28 cellular contexts compared by ENCODE assay signal in the genomic region with DNA sequence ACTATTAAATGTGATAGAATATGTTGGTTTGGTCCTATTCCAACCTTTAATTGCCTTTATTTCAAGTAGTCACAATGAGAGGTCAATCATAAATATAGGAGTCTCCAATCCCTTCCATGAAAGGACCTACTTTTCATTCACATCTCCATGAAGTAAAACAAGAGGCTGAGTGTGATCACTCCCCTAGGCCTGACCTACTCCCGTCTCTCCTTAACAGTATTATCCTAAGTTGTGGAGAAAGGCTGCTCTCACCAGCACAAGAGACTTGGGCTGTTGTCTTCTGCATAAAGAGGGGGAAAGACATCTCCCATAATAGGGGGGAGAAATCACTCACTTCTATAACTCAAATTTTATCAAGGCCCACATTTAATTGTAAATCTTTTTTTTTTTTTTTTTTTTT.
"Had no signal": no experiment of that assay in that cellular context is flagged by ENCODE, and none has a peak within 500 bp of the region (broad histone marks: within the 10 kb centered on the region; RNA-seq: fewer than 3 reads in every experiment).

No MANE protein-coding gene starts in this region.

- H3K9me3 ChIP-seq: gastrocnemius medialis, mucosa of descending colon, prostate gland, right atrium auricular region, tibial artery had no signal

- H3K4me1 Mint-ChIP-seq: mesothelial cell of epicardium; naive B cell; neural progenitor cell; stimulated activated naive CD8-positive, alpha-beta T cell treated with anti-CD3 and anti-CD28 coated beads, Interleukin-15, amount 100 ng/mL, for 72 hours had no signal

- H3K27ac ChIP-seq: epithelial cell of prostate, gastrocnemius medialis, neural progenitor cell, parathyroid adenoma, prostate gland, right atrium auricular region had no signal

- H3K27me3 ChIP-seq: gastrocnemius medialis, neural progenitor cell, right atrium auricular region, tibial artery had no signal

- H3K9ac ChIP-seq: neural progenitor cell, parathyroid adenoma had no signal

- H3K27me3 Mint-ChIP-seq: naive B cell; natural killer cell treated with Interleukin-12 subunit alpha and Interleukin-12 subunit beta and Interleukin-15 and Interleukin-18, amount 100 ng/mL, for 72 hours; stimulated activated naive CD8-positive, alpha-beta T cell treated with anti-CD3 and anti-CD28 coated beads, Interleukin-15, amount 100 ng/mL, for 72 hours; type B pancreatic cell had no signal

- DNase-seq: cortex of kidney; effector CD4-positive, alpha-beta T cell; foreskin fibroblast; gastrocnemius medialis; head of caudate nucleus; kidney; mesenchymal stem cell; mucosa of descending colon; naive B cell; stimulated activated CD4-positive, alpha-beta T cell treated with anti-CD3 and anti-CD28 coated beads, Interleukin-12 subunit alpha, Interleukin-12 subunit beta, amount 100 ng/mL, for 4 hours; stimulated activated CD4-positive, alpha-beta T cell treated with anti-CD3 and anti-CD28 coated beads, Interleukin-1b, Interleukin-23, amount 100 ng/mL, for 48 hours; stimulated activated CD4-positive, alpha-beta T cell treated with anti-CD3 and anti-CD28 coated beads, Interleukin-4, amount 100 ng/mL, for 1 hour; stimulated activated CD8-positive, alpha-beta memory T cell treated with anti-CD3 and anti-CD28 coated beads, Interleukin-4, amount 100 ng/mL, for 48 hours; stimulated activated naive CD4-positive, alpha-beta T cell; stimulated activated naive CD8-positive, alpha-beta T cell treated with anti-CD3 and anti-CD28 coated beads, Interleukin-15, amount 100 ng/mL, for 72 hours; tibial artery had no signal

- H3K27ac Mint-ChIP-seq: natural killer cell treated with Interleukin-12 subunit alpha and Interleukin-12 subunit beta and Interleukin-15 and Interleukin-18, amount 100 ng/mL, for 72 hours; neural progenitor cell; type B pancreatic cell had no signal

- H3K9me3 Mint-ChIP-seq: mesothelial cell of epicardium; naive B cell; natural killer cell treated with Interleukin-12 subunit alpha and Interleukin-12 subunit beta and Interleukin-15 and Interleukin-18, amount 100 ng/mL, for 72 hours; neural progenitor cell; stimulated activated naive CD8-positive, alpha-beta T cell treated with anti-CD3 and anti-CD28 coated beads, Interleukin-15, amount 100 ng/mL, for 72 hours; type B pancreatic cell had no signal

- H3K4me3 ChIP-seq: gastrocnemius medialis, mucosa of descending colon, neural progenitor cell, prostate gland, right atrium auricular region, smooth muscle cell, tibial artery had no signal

- H3K36me3 ChIP-seq: prostate gland had no signal

- H3K4me3 Mint-ChIP-seq: mesothelial cell of epicardium; naive B cell; natural killer cell treated with Interleukin-12 subunit alpha and Interleukin-12 subunit beta and Interleukin-15 and Interleukin-18, amount 100 ng/mL, for 72 hours; neural progenitor cell; stimulated activated naive CD8-positive, alpha-beta T cell treated with anti-CD3 and anti-CD28 coated beads, Interleukin-15, amount 100 ng/mL, for 72 hours; type B pancreatic cell had no signal

- ATAC-seq: esophagus mucosa; gastrocnemius medialis; left lobe of liver; mucosa of descending colon; natural killer cell treated with Interleukin-12 subunit alpha and Interleukin-12 subunit beta and Interleukin-15 and Interleukin-18, amount 100 ng/mL, for 72 hours; sciatic nerve; stimulated activated naive CD8-positive, alpha-beta T cell treated with anti-CD3 and anti-CD28 coated beads, Interleukin-15, amount 100 ng/mL, for 72 hours had no signal

- H3K4me1 ChIP-seq: parathyroid adenoma, prostate gland had no signal
